Comparison of ENCODE assay signal across 10 cellular contexts in the genomic region with DNA sequence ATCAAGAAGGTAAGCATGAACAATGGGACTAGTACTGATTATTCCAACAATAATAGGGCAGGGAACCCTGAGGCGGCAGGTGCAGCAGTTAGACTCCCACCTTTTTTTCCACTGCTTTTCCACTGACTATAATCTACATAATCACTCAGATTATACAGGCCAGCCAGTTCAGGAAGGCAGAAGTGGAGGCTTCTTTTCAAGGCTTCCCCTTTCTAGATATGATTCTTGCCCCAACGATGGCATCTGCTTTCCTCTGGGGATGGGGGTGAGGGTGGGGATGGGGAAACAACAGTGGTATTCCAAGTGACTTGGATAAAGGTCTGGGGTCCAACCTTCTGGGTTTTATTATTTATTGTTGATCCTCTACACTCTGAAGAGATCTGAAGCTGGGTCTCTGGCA. TPM values are rescaled to one million over a fixed set of nuclear protein-coding genes. Genes with fewer than 3 reads are reported as not detected.
DNase-seq lines count a peak whose midpoint lies in the region; ATAC-seq lines count a peak whose summit lies in the region.
"Had no signal": no experiment of that assay in that cellular context is flagged by ENCODE, and none has a peak within 500 bp of the region (broad histone marks: within the 10 kb centered on the region; RNA-seq: fewer than 3 reads in every experiment).

No MANE protein-coding gene starts in this region.

- intact Hi-C loops in CD4-positive, alpha-beta memory T cell (cut with micrococcal nuclease) = loop anchor here (1.0 to 5.0 kb wide), 4 partner anchors 62 to 218 kb away; a partner anchor contains a TSS

- H3K27ac ChIP-seq in CD4-positive, alpha-beta memory T cell (ENCODE audit: low read depth, low read length) = peak overlapping the region; percentile 78

- peaks cover 33 to 56% (median 37%) of the 10 kb centered on the region in 4 donors for H3K4me1 Mint-ChIP-seq in CD4-positive, alpha-beta memory T cell
- H3K4me1 Mint-ChIP-seq in T-cell (peaks cover 45 to 56% (median 49%) of the 10 kb centered on the region in 3 donors), naive B cell (peaks cover 27 to 48% (median 31%) of the 10 kb centered on the region in 3 donors)

- H3K27me3 Mint-ChIP-seq in CD4-positive, alpha-beta memory T cell = no peaks in the 10 kb centered on the region
- H3K27me3 Mint-ChIP-seq in T-cell (no peaks in the 10 kb centered on the region), naive B cell (no peaks in the 10 kb centered on the region)

- H3K4me3 ChIP-seq in CD4-positive, alpha-beta memory T cell (ENCODE audit: low read length in 2 of 2) = peak overlapping the region; percentile 74 to 78

- H3K4me1 ChIP-seq in CD4-positive, alpha-beta memory T cell (ENCODE audit: insufficient read depth, low read length) = peaks cover 40% of the 10 kb centered on the region

- no peaks in the 10 kb centered on the region for H3K9me3 Mint-ChIP-seq in CD4-positive, alpha-beta memory T cell
- H3K9me3 Mint-ChIP-seq in T-cell (no peaks in the 10 kb centered on the region), naive B cell (peaks cover 0 to 1% (median 0%) of the 10 kb centered on the region in 7 donors)

- no peak for DNase-seq in CD4-positive, alpha-beta memory T cell
- peak in 1 of 34 experiments; percentile 1 for DNase-seq in T-cell
- no peak for DNase-seq in naive B cell
- DNase-seq in SK-N-DZ (ENCODE audit: low spot score) = no peak
- no peak for DNase-seq in DMS53 (lab: John Stamatoyannopoulos, UW)
- no peak for DNase-seq in HuH-7.5 (ENCODE audit: low spot score)
- DNase-seq in DMS53 treated with DMSO at 0.1 percent for 48 hours (lab: John Stamatoyannopoulos, UW; ENCODE audit: unreplicated experiment) = no peak

- H3K27me3 ChIP-seq in CD4-positive, alpha-beta memory T cell (ENCODE audit: insufficient read depth, low read length) = no peaks in the 10 kb centered on the region

- H3K36me3 ChIP-seq in CD4-positive, alpha-beta memory T cell (ENCODE audit: insufficient read depth, low read length) = peaks cover 17% of the 10 kb centered on the region

- ATAC-seq in GM19467 (IDR thresholded peaks at IDR 0.05; ENCODE audit: unreplicated experiment) (peak; percentile 15), T-cell (replicated peaks in 1 of 4) (peak in 3 of 4 experiments; percentile 1 to 13 (median 3)), naive B cell (ENCODE audit: low read depth in 2 of 2) (no peak)
- ATAC-seq: Panc1 had no signal

- H3K9me3 ChIP-seq in CD4-positive, alpha-beta memory T cell (ENCODE audit: control insufficient read depth in 1 of 2, low read length in 2 of 2) = no peaks in the 10 kb centered on the region

- H3K36me3 Mint-ChIP-seq in CD4-positive, alpha-beta memory T cell = peaks cover 28 to 39% of the 10 kb centered on the region in 2 donors
- H3K36me3 Mint-ChIP-seq in T-cell (peaks cover 29% of the 10 kb centered on the region), naive B cell (peaks cover 9 to 23% of the 10 kb centered on the region in 2 donors)

- H3K4me3 Mint-ChIP-seq in CD4-positive, alpha-beta memory T cell = peak overlapping the region; percentile 94 to 100 (median 99)
- H3K4me3 Mint-ChIP-seq in T-cell = peak overlapping the region; percentile 97 to 99 (median 98)
- H3K4me3 Mint-ChIP-seq in naive B cell = peak overlapping the region; percentile 95 to 100 (median 98)

- peak overlapping the region; percentile 88 to 99 (median 98) for H3K27ac Mint-ChIP-seq in CD4-positive, alpha-beta memory T cell
- H3K27ac Mint-ChIP-seq in T-cell (peak overlapping the region; percentile 98), naive B cell (peak overlapping the region; percentile 74 to 98 (median 94))

- CTCF ChIA-PET in CD4-positive, alpha-beta memory T cell (lab: Charles Lee; ENCODE audit: partially characterized antibody) = interaction anchor here (1.0 to 2.8 kb wide), 8 partner anchors 58 to 139 kb away, joined by 3 to 28 read pairs (median 4); no protein-coding TSS in a partner anchor
- CTCF ChIA-PET in T-cell (lab: Charles Lee) = interaction anchor here (0.6 to 2.3 kb wide), 12 partner anchors 12 to 173 kb away, joined by 3 to 18 read pairs (median 4); a partner anchor contains a TSS

- POLR2A ChIA-PET in CD4-positive, alpha-beta memory T cell (lab: Charles Lee; ENCODE audit: partially characterized antibody) = interaction anchor here (0.7 to 2.3 kb wide), 19 partner anchors 21 to 752 kb away, joined by 3 to 19 read pairs (median 4); a partner anchor contains a TSS
- POLR2A ChIA-PET in T-cell (lab: Charles Lee) = interaction anchor here (0.6 to 0.9 kb wide), 4 partner anchors 51 to 1492 kb away, joined by 3 to 7 read pairs (median 5); a partner anchor contains a TSS

RNA-seq across cellular contexts. Expression of a gene that starts 0.3 kb away (rescaled TPM):
- 100 to 1,000 TPM; 134 to 138 TPM for total RNA-seq in CD4-positive, alpha-beta memory T cell
- polyA plus RNA-seq in CD4-positive, alpha-beta memory T cell = 100 to 1,000 TPM in 1 of 2 donors, 10 to 100 TPM in 1; 93.4 to 107 TPM
- 100 to 1,000 TPM; 107 to 138 (median 126) TPM for total RNA-seq in T-cell
- 100 to 1,000 TPM; 122 to 157 (median 140) TPM for polyA plus RNA-seq in naive B cell (ENCODE audit: low read depth in 6 of 6)
- not detected in 2 replicates for polyA plus RNA-seq in SK-N-DZ (2014; cell fraction: cytosol; rRNA removed)
- 0.06 TPM in 1 of 2 replicates, not detected in the other for polyA plus RNA-seq in SK-N-DZ (2014; cell fraction: nucleus; rRNA removed)
- total RNA-seq: H1 had no signal

RNA-seq across cellular contexts. Expression of a gene that starts 24.5 kb away (rescaled TPM):
- total RNA-seq in CD4-positive, alpha-beta memory T cell = 1 to 10 TPM; 4.2 to 7.0 TPM
- 10 to 100 TPM; 15.8 to 38.5 TPM for polyA plus RNA-seq in CD4-positive, alpha-beta memory T cell
- 1 to 10 TPM; 2.5 to 7.3 (median 3.7) TPM for total RNA-seq in T-cell
- polyA plus RNA-seq in naive B cell (ENCODE audit: low read depth in 6 of 6) = 10 to 100 TPM in 2 of 6 donors, 1 to 10 TPM in 4; 7.9 to 36.6 (median 9.5) TPM
- polyA plus RNA-seq in SK-N-DZ (2014; cell fraction: cytosol; rRNA removed) = 182 and 238 TPM in 2 replicates
- polyA plus RNA-seq in SK-N-DZ (2014; cell fraction: nucleus; rRNA removed) = 127 and 151 TPM in 2 replicates

RNA-seq across cellular contexts. Expression of a gene that starts 51.5 kb away (rescaled TPM):
- total RNA-seq in CD4-positive, alpha-beta memory T cell = 1 to 10 TPM; 2.4 to 3.8 TPM
- polyA plus RNA-seq in CD4-positive, alpha-beta memory T cell = under 1 TPM in 1 of 2 donors, not detected in 1; 0.56 TPM
- total RNA-seq in T-cell = 10 to 100 TPM in 2 of 5 donors, 1 to 10 TPM in 3; 3.5 to 13.2 (median 5.4) TPM
- under 1 TPM in 5 of 6 donors, not detected in 1; 0.05 to 0.11 (median 0.07) TPM for polyA plus RNA-seq in naive B cell (ENCODE audit: low read depth in 6 of 6)
- polyA plus RNA-seq in SK-N-DZ (2014; cell fraction: cytosol; rRNA removed) = 0.03 TPM in 1 of 2 replicates, not detected in the other
- polyA plus RNA-seq in SK-N-DZ (2014; cell fraction: nucleus; rRNA removed) = 0.20 TPM in 1 of 2 replicates, not detected in the other

Comparison
In these comparisons a context has a peak if more than half of its experiments do, and no peak if none do; other contexts are left out.
1. ATAC-seq: peak in GM19467 (single experiment) and T-cell (3 of 4); none in naive B cell (0 of 2).
2. Peak in every context shown above with its lines, with median percentiles within 50 percentile points of each other: H3K27ac Mint-ChIP-seq and H3K4me3 Mint-ChIP-seq.